Comparison of ENCODE assay signal across 21 cellular contexts in genomic region chr18:55221577-55221976, GRCh38.
"Had no signal": no experiment of that assay in that cellular context is flagged by ENCODE, and none has a peak within 500 bp of the region (broad histone marks: within the 10 kb centered on the region; RNA-seq: fewer than 3 reads in every experiment).

No MANE protein-coding gene starts in this region.

- H3K27ac Mint-ChIP-seq: activated CD4-positive, alpha-beta T cell treated with anti-CD3 and anti-CD28 coated beads, Interleukin-2, amount 10 ng/mL, durations not matched to agents 7 days and 5 days; activated naive CD8-positive, alpha-beta T cell; activated T-cell treated with anti-CD3 and anti-CD28 coated beads, Interleukin-2, amount 50 U/mL, for 24 hours; activated T-helper 2 cell treated with anti-CD3 and anti-CD28 coated beads, Interferon-gamma antibody, Interleukin-2, Interleukin-4, amounts not matched to agents 10 μg/mL and 5 μg/mL and 100 μg/mL, durations not matched to agents 14 hours and 24 hours and 36 hours had no signal

- H3K4me1 Mint-ChIP-seq: activated CD4-positive, alpha-beta T cell treated with anti-CD3 and anti-CD28 coated beads, Interleukin-2, amount 10 ng/mL, durations not matched to agents 7 days and 5 days had no signal

- DNase-seq: activated CD4-positive, alpha-beta T cell treated with anti-CD3 and anti-CD28 coated beads, Interleukin-2, amount 10 ng/mL, durations not matched to agents 7 days and 5 days; activated CD4-positive, CD25-positive, alpha-beta regulatory T cell treated with anti-CD3 and anti-CD28 coated beads, Interleukin-2, amount 50 U/mL, for 72 hours; activated CD8-positive, alpha-beta memory T cell treated with anti-CD3 and anti-CD28 coated beads for 24 hours; activated CD8-positive, alpha-beta memory T cell treated with anti-CD3 and anti-CD28 coated beads, Interleukin-2, amount 50 U/mL, for 4 hours; activated naive CD4-positive, alpha-beta T cell; activated T-cell treated with anti-CD3 and anti-CD28 coated beads, Interleukin-2, amount 50 U/mL, for 24 hours; adrenal gland; colonic mucosa; esophagus squamous epithelium; gastrocnemius medialis; hippocampal formation; mesenchymal stem cell; mucosa of descending colon; nucleus accumbens; right cardiac atrium; stimulated activated CD4-positive, alpha-beta T cell treated with anti-CD3 and anti-CD28 coated beads, Interleukin-4, amount 100 ng/mL, for 4 hours; stomach; transverse colon had no signal

- H3K27me3 Mint-ChIP-seq: activated CD4-positive, alpha-beta T cell treated with anti-CD3 and anti-CD28 coated beads, Interleukin-2, amount 10 ng/mL, durations not matched to agents 7 days and 5 days; activated T-cell treated with anti-CD3 and anti-CD28 coated beads, Interleukin-2, amount 50 U/mL, for 24 hours had no signal

- H3K36me3 ChIP-seq: colonic mucosa, stomach, transverse colon had no signal

- H3K4me3 ChIP-seq: adrenal gland, colonic mucosa, esophagus squamous epithelium, gastrocnemius medialis, mucosa of descending colon, stomach, transverse colon had no signal

- H3K9me3 ChIP-seq: adrenal gland, colonic mucosa, esophagus squamous epithelium, gastrocnemius medialis, mucosa of descending colon, stomach, transverse colon had no signal

- H3K9me3 Mint-ChIP-seq: activated CD4-positive, alpha-beta T cell treated with anti-CD3 and anti-CD28 coated beads, Interleukin-2, amount 10 ng/mL, durations not matched to agents 7 days and 5 days; activated T-cell treated with anti-CD3 and anti-CD28 coated beads, Interleukin-2, amount 50 U/mL, for 24 hours; activated T-helper 2 cell treated with anti-CD3 and anti-CD28 coated beads, Interferon-gamma antibody, Interleukin-2, Interleukin-4, amounts not matched to agents 10 μg/mL and 5 μg/mL and 100 μg/mL, durations not matched to agents 14 hours and 24 hours and 36 hours had no signal

- H3K4me3 Mint-ChIP-seq: activated CD4-positive, alpha-beta T cell treated with anti-CD3 and anti-CD28 coated beads, Interleukin-2, amount 10 ng/mL, durations not matched to agents 7 days and 5 days; activated naive CD8-positive, alpha-beta T cell; activated T-cell treated with anti-CD3 and anti-CD28 coated beads, Interleukin-2, amount 50 U/mL, for 24 hours had no signal

- H3K36me3 Mint-ChIP-seq: activated naive CD8-positive, alpha-beta T cell had no signal

- ATAC-seq: gastrocnemius medialis, mucosa of descending colon, right cardiac atrium had no signal

- H3K27me3 ChIP-seq: adrenal gland, colonic mucosa, esophagus squamous epithelium, gastrocnemius medialis, stomach, transverse colon had no signal

- H3K4me1 ChIP-seq: adrenal gland, colonic mucosa, esophagus squamous epithelium, parathyroid adenoma, stomach, transverse colon had no signal

- H3K27ac ChIP-seq: adrenal gland, colonic mucosa, esophagus squamous epithelium, parathyroid adenoma, stomach, transverse colon had no signal
